Comparison of ENCODE assay signal across 8 cellular contexts in genomic region chr22:23573106-23573505, GRCh38. TPM values are rescaled to one million over a fixed set of nuclear protein-coding genes. Genes with fewer than 3 reads are reported as not detected.
"Had no signal": no experiment of that assay in that cellular context is flagged by ENCODE, and none has a peak within 500 bp of the region (broad histone marks: within the 10 kb centered on the region; RNA-seq: fewer than 3 reads in every experiment).

No MANE protein-coding gene starts in this region.

RNA-seq across cellular contexts. Expression of gene IGLL1, which starts 7.0 kb away (rescaled TPM):
- total RNA-seq: HepG2, HT1080, IMR-90, MCF 10A, OCI-LY7, PC-3, SK-MEL-5 had no signal
- polyA plus RNA-seq: HepG2, IMR-90, SK-N-SH had no signal

RNA-seq across cellular contexts. Expression of gene DRICH1, which starts 59.0 kb away (rescaled TPM):
- total RNA-seq: IMR-90, MCF 10A, SK-MEL-5 had no signal
